ENCODE assay signal across 2 cellular contexts in the genomic region with DNA sequence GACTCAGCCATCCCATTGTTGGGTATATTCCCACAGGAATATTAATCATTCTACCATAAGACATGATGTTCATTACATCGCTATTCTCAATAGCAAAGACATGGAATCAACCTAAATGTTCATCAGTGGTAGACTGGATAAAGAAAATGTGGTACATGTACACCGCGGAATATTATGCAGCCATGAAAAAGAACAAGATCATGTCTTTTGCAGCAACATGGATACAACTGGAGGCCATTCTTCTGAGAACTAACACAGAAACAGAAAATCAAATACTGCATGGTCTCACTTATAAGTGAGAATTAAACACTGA.
TF ChIP-seq lines count a peak whose summit lies in the region.

No MANE protein-coding gene starts in this region.

TF ChIP-seq in GM12878, 131 proteins besides CTCF, POLR2A, EP300 and RAD21:
- TF ChIP-seq ZNF217 (IDR thresholded peaks at IDR 0.05) (peak; percentile 80; the same call in 1 of the 2 replicates), SMARCA5 (IDR thresholded peaks at IDR 0.05) (peak; percentile 63; the same call in 1 of the 2 replicates)
TF ChIP-seq in GM12878: peak in this region for 2; not testable (repeated sequence) for 129.

TF ChIP-seq in HepG2, 621 proteins besides CTCF, POLR2A, EP300 and RAD21:
- TF ChIP-seq ZMYM3 (CRISPR knock-in tag; IDR thresholded peaks at IDR 0.05), result peak; percentile 32; the same call in 1 of the 2 replicates
- peak; percentile 85 for TF ChIP-seq KDM1A (CRISPR knock-in tag; IDR thresholded peaks at IDR 0.05)
- TF ChIP-seq CHD4 (IDR thresholded peaks at IDR 0.05; ENCODE audit: borderline replicate concordance, low read length), result peak; percentile 87; the same call in 1 of the 2 replicates
- TF ChIP-seq HMG20A (CRISPR knock-in tag; IDR thresholded peaks at IDR 0.05; ENCODE audit: borderline replicate concordance), result peak; percentile 46; the same call in 1 of the 2 replicates
TF ChIP-seq in HepG2: peak in this region for 4; not testable (repeated sequence) for 617.
